Comparison of ENCODE assay signal across 8 cellular contexts in the genomic region with DNA sequence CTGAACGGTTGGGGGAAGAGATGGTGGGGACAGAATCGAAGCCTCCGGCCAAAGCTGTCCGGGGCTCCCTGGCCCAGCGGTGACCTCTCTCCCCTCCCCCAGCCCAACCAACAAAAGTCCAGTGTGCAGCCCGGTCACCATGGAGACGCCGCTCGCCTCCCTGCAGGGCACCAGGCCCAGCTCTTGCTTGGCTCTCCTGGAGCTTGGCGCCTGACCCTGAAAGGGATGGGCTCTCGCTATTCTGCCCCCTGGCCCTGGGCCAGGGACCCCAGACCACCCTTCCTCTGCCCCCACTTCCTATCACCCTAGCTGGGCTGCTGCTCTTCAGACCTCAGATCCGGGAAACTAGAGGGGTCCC. TPM values are rescaled to one million over a fixed set of nuclear protein-coding genes. Genes with fewer than 3 reads are reported as not detected.
A peak's percentile ranks its signal among the peaks of the same experiment; 100 is the strongest.
DNase-seq lines count a peak whose midpoint lies in the region; ATAC-seq and TF ChIP-seq lines count a peak whose summit lies in the region.

No MANE protein-coding gene starts in this region.

- DNase-seq in C1 segment of cervical spinal cord (lab: John Stamatoyannopoulos, UW) (peak in 13 of 14 donors; percentile 51 to 91 (median 82)), MG63 (peak; percentile 55), chondrocyte (ENCODE audit: low spot score) (no peak), natural killer cell (no peak), omental fat pad (ENCODE audit: low spot score) (no peak), Kasumi-1 (lab: John Stamatoyannopoulos, UW) (no peak), mesenteric fat pad (ENCODE audit: low spot score) (no peak), SW480 (ENCODE audit: low spot score) (no peak)

- peaks cover 28% of the 10 kb centered on the region for H3K4me1 Mint-ChIP-seq in chondrocyte (ENCODE audit: low read depth)
- peaks cover 0 to 23% of the 10 kb centered on the region in 2 donors for H3K4me1 Mint-ChIP-seq in natural killer cell

- H3K9me3 Mint-ChIP-seq in chondrocyte (ENCODE audit: low read depth) (no peaks in the 10 kb centered on the region), natural killer cell (no peaks in the 10 kb centered on the region)

- peaks cover 3% of the 10 kb centered on the region for H3K27me3 ChIP-seq in MG63

- H3K9me3 ChIP-seq in MG63, result no peaks in the 10 kb centered on the region

- intact Hi-C loops in natural killer cell (cut with micrococcal nuclease), result loop anchor here (10.0 kb wide), 1 partner anchor 339 kb away; no protein-coding TSS in a partner anchor

- no peaks in the 10 kb centered on the region for H3K36me3 ChIP-seq in MG63

- no peak for TF ChIP-seq CTCF in chondrocyte (IDR thresholded peaks at IDR 0.05)
- TF ChIP-seq CTCF in natural killer cell (IDR thresholded peaks at IDR 0.05), result no peak
- TF ChIP-seq CTCF in omental fat pad (IDR thresholded peaks at IDR 0.05), result no peak

- H3K27ac Mint-ChIP-seq in chondrocyte (ENCODE audit: unreplicated experiment) (peak overlapping the region; percentile 17), natural killer cell (no peak overlapping the region)

- H3K36me3 Mint-ChIP-seq in chondrocyte (ENCODE audit: low read depth) (no peaks in the 10 kb centered on the region), natural killer cell (no peaks in the 10 kb centered on the region)

- peak overlapping the region; percentile 19 for H3K4me3 ChIP-seq in MG63

- H3K4me3 Mint-ChIP-seq in chondrocyte (ENCODE audit: unreplicated experiment) (peak overlapping the region; percentile 70), natural killer cell (peak overlapping the region; percentile 63)

- H3K27me3 Mint-ChIP-seq in chondrocyte (ENCODE audit: low read depth) (no peaks in the 10 kb centered on the region), natural killer cell (ENCODE audit: low read depth in 2 of 2) (peaks cover 0 to 4% of the 10 kb centered on the region in 2 donors)

- ATAC-seq in natural killer cell (no peak), omental fat pad (ENCODE audit: low FRiP score) (no peak)

RNA-seq across cellular contexts. Expression of a gene that starts 1.3 kb away (rescaled TPM):
- total RNA-seq in MG63 (2014; rRNA removed; shearing (Covaris generic); ENCODE audit: low replicate concordance), result 33.7 and 71.7 TPM in 2 replicates
- total RNA-seq in chondrocyte, result 50.7 to 62.3 TPM (median 58.5 TPM) in 3 replicates
- total RNA-seq in natural killer cell, result 10 to 100 TPM; 11.8 to 16.6 (median 14.3) TPM
- 10 to 100 TPM; 13.6 to 31.2 (median 20.5) TPM for total RNA-seq in omental fat pad
- 30.3 TPM for total RNA-seq in mesenteric fat pad

RNA-seq across cellular contexts. Expression of a gene that starts 4.7 kb away (rescaled TPM):
- total RNA-seq in MG63 (2014; rRNA removed; shearing (Covaris generic); ENCODE audit: low replicate concordance), result 27.0 and 44.0 TPM in 2 replicates
- total RNA-seq in chondrocyte (31.6 to 42.4 TPM (median 38.2 TPM) in 3 replicates), natural killer cell (10 to 100 TPM; 33.7 to 39.0 (median 37.7) TPM), omental fat pad (10 to 100 TPM; 21.9 to 45.4 (median 36.2) TPM), mesenteric fat pad (30.9 TPM)

RNA-seq across cellular contexts. Expression of a gene that starts 10.0 kb away (rescaled TPM):
- 0.59 and 4.9 TPM in 2 replicates for total RNA-seq in MG63 (2014; rRNA removed; shearing (Covaris generic); ENCODE audit: low replicate concordance)
- 1.8 to 3.9 TPM (median 2.5 TPM) in 3 replicates for total RNA-seq in chondrocyte
- 10 to 100 TPM in 1 of 3 donors, 1 to 10 TPM in 2; 6.2 to 10.0 (median 7.7) TPM for total RNA-seq in natural killer cell
- 1 to 10 TPM in 2 of 4 donors, under 1 TPM in 2; 0.72 to 2.4 (median 1.5) TPM for total RNA-seq in omental fat pad
- 1.0 TPM for total RNA-seq in mesenteric fat pad

RNA-seq across cellular contexts. Expression of a gene that starts 10.6 kb away (rescaled TPM):
- total RNA-seq in MG63 (2014; rRNA removed; shearing (Covaris generic); ENCODE audit: low replicate concordance), result 0.16 and 0.67 TPM in 2 replicates
- 0.53 to 0.87 TPM (median 0.82 TPM) in 3 replicates for total RNA-seq in chondrocyte
- total RNA-seq in natural killer cell, result under 1 TPM in 2 of 3 donors, not detected in 1; 0.48 to 0.79 TPM
- total RNA-seq in omental fat pad, result under 1 TPM in 3 of 4 donors, not detected in 1; 0.48 to 0.75 (median 0.56) TPM
- total RNA-seq in mesenteric fat pad, result not detected

RNA-seq across cellular contexts. Expression of a gene that starts 10.7 kb away (rescaled TPM):
- total RNA-seq in MG63 (2014; rRNA removed; shearing (Covaris generic); ENCODE audit: low replicate concordance), result 9.4 and 13.3 TPM in 2 replicates
- total RNA-seq in chondrocyte, result 7.9 to 20.6 TPM (median 15.0 TPM) in 3 replicates
- total RNA-seq in natural killer cell, result 10 to 100 TPM; 13.5 to 21.5 (median 15.7) TPM
- total RNA-seq in omental fat pad, result 1 to 10 TPM in 3 of 4 donors, under 1 TPM in 1; 0.79 to 7.3 (median 4.6) TPM
- 7.4 TPM for total RNA-seq in mesenteric fat pad

Comparison
In these comparisons a context has a peak if more than half of its experiments do, and no peak if none do; other contexts are left out.
1. DNase-seq: peak in C1 segment of cervical spinal cord (13 of 14) and MG63 (single experiment); none in chondrocyte (single experiment), natural killer cell (single experiment), omental fat pad (single experiment), Kasumi-1 (0 of 2), mesenteric fat pad (single experiment) and SW480 (single experiment).